1 cellular context compared by ENCODE assay signal in the genomic region with DNA sequence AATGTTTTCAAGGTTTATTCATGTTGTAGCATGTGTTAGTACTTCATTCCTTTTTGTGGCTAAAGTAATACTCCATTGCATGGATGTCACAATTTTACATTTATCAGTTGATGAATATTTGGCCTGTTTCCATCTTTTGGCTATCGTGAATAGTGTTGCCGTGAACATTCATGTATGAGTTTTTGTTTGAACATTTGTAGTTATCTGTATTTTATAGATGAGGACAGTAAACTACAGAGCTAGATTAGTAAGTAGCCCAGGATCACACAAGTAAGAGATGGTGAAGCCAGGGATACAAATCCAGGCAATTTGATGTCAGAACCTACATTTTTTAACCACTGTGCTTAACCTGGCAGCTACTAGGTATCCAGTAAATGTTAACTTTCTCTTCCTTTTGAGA.
TF ChIP-seq lines count a peak whose summit lies in the region.

No MANE protein-coding gene starts in this region.

TF ChIP-seq in endothelial cell of umbilical vein, 7 proteins besides CTCF, POLR2A, EP300 and RAD21:
- TF ChIP-seq, protein P1, sequence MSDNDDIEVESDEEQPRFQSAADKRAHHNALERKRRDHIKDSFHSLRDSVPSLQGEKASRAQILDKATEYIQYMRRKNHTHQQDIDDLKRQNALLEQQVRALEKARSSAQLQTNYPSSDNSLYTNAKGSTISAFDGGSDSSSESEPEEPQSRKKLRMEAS (IDR thresholded peaks at IDR 0.05; ENCODE audit: insufficient read depth, insufficient read length), result no peak
- TF ChIP-seq MYC (IDR thresholded peaks at IDR 0.05; ENCODE audit: low read depth, low read length) (no peak), JUN (IDR thresholded peaks at IDR 0.05; ENCODE audit: borderline replicate concordance, insufficient read depth, insufficient read length, low read depth) (no peak), GATA2 (IDR thresholded peaks at IDR 0.05; ENCODE audit: insufficient read depth, insufficient read length, low read depth, low read length) (no peak), FOS (IDR thresholded peaks at IDR 0.05; ENCODE audit: borderline replicate concordance, insufficient read depth, low read length) (no peak), POLR2AphosphoS5 (IDR thresholded peaks at IDR 0.05; ENCODE audit: insufficient read depth, low read depth, low read length) (no peak), EZH2 (IDR thresholded peaks at IDR 0.05; ENCODE audit: borderline replicate concordance, low read depth, low read length, severe bottlenecking) (no peak)
